ENCODE assay signal across 1 cellular context in genomic region chr17:72270530-72270929, GRCh38.
TF ChIP-seq lines count a peak whose summit lies in the region.

No MANE protein-coding gene starts in this region.

TF ChIP-seq in GM23338, 12 proteins besides CTCF, POLR2A, EP300 and RAD21 (continued from another document):
- TF ChIP-seq ZNF462 (CRISPR knock-in tag; IDR thresholded peaks at IDR 0.05) (no peak), CREB1 (CRISPR knock-in tag; IDR thresholded peaks at IDR 0.05; ENCODE audit: low read depth) (no peak), STAT1 (IDR thresholded peaks at IDR 0.05; ENCODE audit: unreplicated experiment) (no peak), POLR2AphosphoS5 (IDR thresholded peaks at IDR 0.05; ENCODE audit: low read depth) (no peak), ZNF331 (CRISPR knock-in tag; IDR thresholded peaks at IDR 0.05; ENCODE audit: low read depth) (no peak)
